ENCODE assay signal across 21 cellular contexts in the genomic region with DNA sequence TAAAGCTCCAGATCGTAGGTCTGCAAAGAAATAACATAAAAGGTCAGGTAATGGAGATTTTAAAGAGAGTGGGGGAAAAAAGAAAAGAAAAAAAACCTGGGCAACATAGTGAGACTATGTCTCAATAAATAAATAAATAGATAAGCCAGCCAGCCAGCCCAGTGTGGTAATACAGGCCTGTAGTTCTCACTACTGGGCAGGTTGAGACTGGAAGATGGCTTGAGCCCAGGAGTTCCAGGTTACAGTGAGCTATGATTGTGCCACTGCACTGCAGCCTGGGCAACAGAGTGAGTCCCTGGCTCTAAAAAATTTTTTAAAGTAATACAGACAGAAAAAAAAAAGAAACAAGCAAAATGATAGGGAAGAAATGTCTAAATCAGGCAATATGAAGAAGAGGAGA. TPM values are rescaled to one million over a fixed set of nuclear protein-coding genes. Genes with fewer than 3 reads are reported as not detected.
DNase-seq lines count a peak whose midpoint lies in the region; ATAC-seq and TF ChIP-seq lines count a peak whose summit lies in the region.
"Had no signal": no experiment of that assay in that cellular context is flagged by ENCODE, and none has a peak within 500 bp of the region (broad histone marks: within the 10 kb centered on the region; RNA-seq: fewer than 3 reads in every experiment).

No MANE protein-coding gene starts in this region.

- no peak overlapping the region for H3K4me2 ChIP-seq in mammary epithelial cell (ENCODE audit: insufficient read depth, low read depth, low read length)

- no peaks in the 10 kb centered on the region for H3K79me2 ChIP-seq in mammary epithelial cell (ENCODE audit: insufficient read depth, low read length)

- no peaks in the 10 kb centered on the region for H3K9me3 ChIP-seq in mammary epithelial cell (replicated peaks; ENCODE audit: insufficient read depth, low read length)

- CTCF ChIA-PET in mammary epithelial cell (lab: Charles Lee; ENCODE audit: low non-redundant PET), result no interaction called here

- no peak for ATAC-seq in stimulated activated naive CD8-positive, alpha-beta T cell treated with anti-CD3 and anti-CD28 coated beads, Interleukin-15, amount 100 ng/mL, for 72 hours
- peak; percentile 90 for ATAC-seq in foreskin keratinocyte
- ATAC-seq: Panc1 had no signal

- DNase-seq in stimulated activated naive CD8-positive, alpha-beta T cell treated with anti-CD3 and anti-CD28 coated beads, Interleukin-15, amount 100 ng/mL, for 72 hours, result no peak
- peak; percentile 82 for DNase-seq in mammary epithelial cell
- DNase-seq in foreskin keratinocyte, result peak; percentile 63 to 71
- DNase-seq in H7, result no peak
- no peak for DNase-seq in SK-N-DZ (ENCODE audit: low spot score)
- DNase-seq in NOMO-1 treated with DMSO at 0.1 percent for 48 hours (lab: John Stamatoyannopoulos, UW; ENCODE audit: unreplicated experiment), result no peak
- DNase-seq: Calu3; CD4-positive, alpha-beta T cell; DMS53; HCEC 1CT; IMR-90; Kasumi-1; NCI-H1105; NCI-H1694; NCI-H2107; NCI-H2227 treated with DMSO at 0.1 percent for 48 hours; NCI-H524; Right ventricle myocardium superior had no signal

- no TSS peak for BruUV-seq in mammary epithelial cell (replicated peaks; lab: Mats Ljungman, UMichigan)

- H2AFZ ChIP-seq in mammary epithelial cell (ENCODE audit: low read depth, low read length), result no peak overlapping the region

- intact Hi-C loops in mammary epithelial cell (cut with micrococcal nuclease), result no loop called here

- dilution Hi-C loops in mammary epithelial cell (cut with HindIII; ENCODE audit: low sequenced_read_pairs), result no loop called here

- no peak overlapping the region for H3K4me3 Mint-ChIP-seq in stimulated activated naive CD8-positive, alpha-beta T cell treated with anti-CD3 and anti-CD28 coated beads, Interleukin-15, Interleukin-2, amounts not matched to agents 100 ng/mL and 50 ng/mL, for 24 hours
- no peak overlapping the region for H3K4me3 Mint-ChIP-seq in stimulated activated naive CD8-positive, alpha-beta T cell treated with anti-CD3 and anti-CD28 coated beads, Interleukin-15, amount 100 ng/mL, for 72 hours
- H3K4me3 Mint-ChIP-seq: B cell; CD4-positive, alpha-beta T cell had no signal

- no peaks in the 10 kb centered on the region for H3K9me3 Mint-ChIP-seq in stimulated activated naive CD8-positive, alpha-beta T cell treated with anti-CD3 and anti-CD28 coated beads, Interleukin-15, Interleukin-2, amounts not matched to agents 100 ng/mL and 50 ng/mL, for 24 hours
- H3K9me3 Mint-ChIP-seq in stimulated activated naive CD8-positive, alpha-beta T cell treated with anti-CD3 and anti-CD28 coated beads, Interleukin-15, amount 100 ng/mL, for 72 hours, result no peaks in the 10 kb centered on the region
- H3K9me3 Mint-ChIP-seq: CD4-positive, alpha-beta T cell had no signal

- H4K20me1 ChIP-seq in mammary epithelial cell (ENCODE audit: insufficient read depth, low read length), result no peaks in the 10 kb centered on the region

- H3K4me3 ChIP-seq in mammary epithelial cell (replicated peaks in 1 of 3; ENCODE audit: insufficient read depth in 1 of 3, low read depth in 2 of 3, low read length in 3 of 3) (no peak overlapping the region), H7 (ENCODE audit: insufficient read depth, low read depth, low read length) (no peak overlapping the region)

- peak overlapping the region; percentile 4 for H3K27ac ChIP-seq in mammary epithelial cell (ENCODE audit: insufficient read depth, low read depth, low read length)
- H3K27ac ChIP-seq in foreskin keratinocyte, result no peak overlapping the region

- in situ Hi-C loops in mammary epithelial cell (cut with MboI; ENCODE audit: low sequenced_read_pairs in 2 of 2), result no loop called here

- H3K27me3 ChIP-seq in mammary epithelial cell (ENCODE audit: insufficient read depth, low read length) (no peaks in the 10 kb centered on the region), foreskin keratinocyte (no peaks in the 10 kb centered on the region), H7 (ENCODE audit: control insufficient read depth, insufficient read depth, low read length) (no peaks in the 10 kb centered on the region)

- H3K27ac Mint-ChIP-seq in stimulated activated naive CD8-positive, alpha-beta T cell treated with anti-CD3 and anti-CD28 coated beads, Interleukin-15, Interleukin-2, amounts not matched to agents 100 ng/mL and 50 ng/mL, for 24 hours, result peak overlapping the region; percentile 43
- no peak overlapping the region for H3K27ac Mint-ChIP-seq in stimulated activated naive CD8-positive, alpha-beta T cell treated with anti-CD3 and anti-CD28 coated beads, Interleukin-15, amount 100 ng/mL, for 72 hours
- H3K27ac Mint-ChIP-seq: B cell; CD4-positive, alpha-beta T cell had no signal

- no peak overlapping the region for H3K9ac ChIP-seq in mammary epithelial cell (ENCODE audit: insufficient read depth, low read length)

- H3K36me3 ChIP-seq in mammary epithelial cell (ENCODE audit: insufficient read depth, low read length), result peaks cover 8% of the 10 kb centered on the region
- H3K36me3 ChIP-seq in H7 (replicated peaks; ENCODE audit: control insufficient read depth, insufficient read depth, low read length), result no peaks in the 10 kb centered on the region; the same call in 1 of the 2 replicates

- peaks cover 62% of the 10 kb centered on the region for H3K36me3 Mint-ChIP-seq in stimulated activated naive CD8-positive, alpha-beta T cell treated with anti-CD3 and anti-CD28 coated beads, Interleukin-15, Interleukin-2, amounts not matched to agents 100 ng/mL and 50 ng/mL, for 24 hours (ENCODE audit: low read depth)

- no peaks in the 10 kb centered on the region for H3K27me3 Mint-ChIP-seq in stimulated activated naive CD8-positive, alpha-beta T cell treated with anti-CD3 and anti-CD28 coated beads, Interleukin-15, Interleukin-2, amounts not matched to agents 100 ng/mL and 50 ng/mL, for 24 hours
- H3K27me3 Mint-ChIP-seq in stimulated activated naive CD8-positive, alpha-beta T cell treated with anti-CD3 and anti-CD28 coated beads, Interleukin-15, amount 100 ng/mL, for 72 hours, result no peaks in the 10 kb centered on the region
- H3K27me3 Mint-ChIP-seq: B cell; CD4-positive, alpha-beta T cell had no signal

- 100% methylated on average over 1 of the region's 1 CpG for WGBS in mammary epithelial cell (ENCODE audit: low coverage, missing lambda C conversion rate)

- H3K4me1 Mint-ChIP-seq in stimulated activated naive CD8-positive, alpha-beta T cell treated with anti-CD3 and anti-CD28 coated beads, Interleukin-15, Interleukin-2, amounts not matched to agents 100 ng/mL and 50 ng/mL, for 24 hours (ENCODE audit: low read depth), result no peaks in the 10 kb centered on the region
- no peaks in the 10 kb centered on the region for H3K4me1 Mint-ChIP-seq in stimulated activated naive CD8-positive, alpha-beta T cell treated with anti-CD3 and anti-CD28 coated beads, Interleukin-15, amount 100 ng/mL, for 72 hours
- H3K4me1 Mint-ChIP-seq: B cell had no signal

- TF ChIP-seq CTCF in mammary epithelial cell (conservative IDR thresholded peaks at IDR 0.05 in 1 of 2, IDR thresholded peaks at IDR 0.05 in 1 of 2; ENCODE audit: extremely low read depth in 1 of 2, insufficient read depth in 1 of 2, low read depth in 1 of 2, low read length in 2 of 2), result no peak
- no peak for TF ChIP-seq CTCF in foreskin keratinocyte (conservative IDR thresholded peaks at IDR 0.05)

- H3K4me1 ChIP-seq in mammary epithelial cell (ENCODE audit: insufficient read depth, low read length), result no peaks in the 10 kb centered on the region
- H3K4me1 ChIP-seq in foreskin keratinocyte, result peaks cover 5% of the 10 kb centered on the region

RNA-seq across cellular contexts. Expression of gene BBS10, which starts 43.2 kb away (rescaled TPM):
- 10 to 100 TPM in 1 of 2 donors, 1 to 10 TPM in 1; 7.6 to 10.7 TPM for total RNA-seq in mammary epithelial cell
- polyA plus RNA-seq in mammary epithelial cell, result 3.3 TPM
- 2.2 TPM for polyA minus RNA-seq in mammary epithelial cell
- 5.3 and 6.9 TPM in 2 replicates for total RNA-seq in foreskin keratinocyte
- 1.7 and 2.6 TPM in 2 replicates for polyA plus RNA-seq in foreskin keratinocyte
- 6.3 and 9.3 TPM in 2 replicates for total RNA-seq in H7 (2014; rRNA removed; shearing (Covaris generic))
- polyA plus RNA-seq in SK-N-DZ (2014; cell fraction: cytosol; rRNA removed), result 25.1 and 27.8 TPM in 2 replicates
- 18.0 and 19.3 TPM in 2 replicates for polyA plus RNA-seq in SK-N-DZ (2014; cell fraction: nucleus; rRNA removed)

Comparison
In these comparisons a context has a peak if more than half of its experiments do, and no peak if none do; other contexts are left out.
1. DNase-seq: peak in mammary epithelial cell (single experiment) and foreskin keratinocyte (2 of 2); none in stimulated activated naive CD8-positive, alpha-beta T cell treated with anti-CD3 and anti-CD28 coated beads, Interleukin-15, amount 100 ng/mL, for 72 hours (0 of 2), H7 (single experiment), SK-N-DZ (single experiment) and NOMO-1 treated with DMSO at 0.1 percent for 48 hours (single experiment).